Comparison of ENCODE assay signal across 11 cellular contexts in genomic region chrX:357693-358471, GRCh38. TPM values are rescaled to one million over a fixed set of nuclear protein-coding genes. Genes with fewer than 3 reads are reported as not detected.
DNase-seq lines count a peak whose midpoint lies in the region; ATAC-seq and TF ChIP-seq lines count a peak whose summit lies in the region.
"Had no signal": no experiment of that assay in that cellular context is flagged by ENCODE, and none has a peak within 500 bp of the region (broad histone marks: within the 10 kb centered on the region; RNA-seq: fewer than 3 reads in every experiment).

No MANE protein-coding gene starts in this region.

- DNase-seq in Jurkat, Clone E6-1 (ENCODE audit: low read depth, low spot score): peak; percentile 83
- DNase-seq in activated CD4-positive, alpha-beta T cell treated with anti-CD3 and anti-CD28 coated beads for 36 hours: peak; percentile 67
- DNase-seq in endothelial cell (ENCODE audit: low spot score) (no peak), MG63 (no peak), NCI-H2107 (lab: John Stamatoyannopoulos, UW) (no peak)
- DNase-seq in stimulated activated CD8-positive, alpha-beta memory T cell treated with anti-CD3 and anti-CD28 coated beads, Interleukin-15, amount 100 ng/mL, for 4 hours (ENCODE audit: low read depth in 2 of 2): peak; percentile 13 to 34
- DNase-seq: MM.1S had no signal

- intact Hi-C loops in activated CD4-positive, alpha-beta T cell treated with anti-CD3 and anti-CD28 coated beads for 36 hours (cut with DNase I, micrococcal nuclease): loop anchor here in 1 of 2 experiments (1.0 kb wide), 1 partner anchor 28 kb away; the partner anchor contains the start of gene PPP2R3B

- H3K27me3 Mint-ChIP-seq in activated CD4-positive, alpha-beta T cell treated with anti-CD3 and anti-CD28 coated beads for 36 hours: no peaks in the 10 kb centered on the region
- H3K27me3 Mint-ChIP-seq in endothelial cell (ENCODE audit: unreplicated experiment): peaks cover 24% of the 10 kb centered on the region
- H3K27me3 Mint-ChIP-seq: memory B cell had no signal

- H3K27me3 ChIP-seq in MG63: no peaks in the 10 kb centered on the region
- H3K27me3 ChIP-seq: tibial artery had no signal

- CTCF ChIA-PET in activated CD4-positive, alpha-beta T cell treated with anti-CD3 and anti-CD28 coated beads for 36 hours (lab: Charles Lee): no interaction called here

- no peak for TF ChIP-seq CTCF in endothelial cell (IDR thresholded peaks at IDR 0.05; ENCODE audit: unreplicated experiment)

- peak overlapping the region; percentile 15 for H3K4me3 Mint-ChIP-seq in activated CD4-positive, alpha-beta T cell treated with anti-CD3 and anti-CD28 coated beads for 36 hours
- H3K4me3 Mint-ChIP-seq in endothelial cell (ENCODE audit: unreplicated experiment): peak overlapping the region; percentile 81
- H3K4me3 Mint-ChIP-seq: memory B cell had no signal

- peaks cover 26% of the 10 kb centered on the region for H3K9me3 Mint-ChIP-seq in activated CD4-positive, alpha-beta T cell treated with anti-CD3 and anti-CD28 coated beads for 36 hours (ENCODE audit: low read depth)
- H3K9me3 Mint-ChIP-seq in endothelial cell (ENCODE audit: unreplicated experiment): peaks cover under 1% of the 10 kb centered on the region

- H3K4me1 Mint-ChIP-seq in activated CD4-positive, alpha-beta T cell treated with anti-CD3 and anti-CD28 coated beads for 36 hours: peaks cover 17% of the 10 kb centered on the region
- peaks cover 13% of the 10 kb centered on the region for H3K4me1 Mint-ChIP-seq in endothelial cell (ENCODE audit: unreplicated experiment)
- H3K4me1 Mint-ChIP-seq: memory B cell had no signal

- peak; percentile 99 for ATAC-seq in activated CD4-positive, alpha-beta T cell treated with anti-CD3 and anti-CD28 coated beads for 36 hours
- ATAC-seq in GM18517 (IDR thresholded peaks at IDR 0.05; ENCODE audit: unreplicated experiment): no peak
- no peak for ATAC-seq in GM21529 (IDR thresholded peaks at IDR 0.05; ENCODE audit: unreplicated experiment)

- H3K36me3 ChIP-seq in MG63: peaks cover 15% of the 10 kb centered on the region

- POLR2A ChIA-PET in activated CD4-positive, alpha-beta T cell treated with anti-CD3 and anti-CD28 coated beads for 36 hours (lab: Charles Lee): no interaction called here

- H3K9me3 ChIP-seq in MG63: peaks cover 9% of the 10 kb centered on the region

- H3K4me3 ChIP-seq in Jurkat, Clone E6-1 (ENCODE audit: low read length): peak overlapping the region; percentile 15
- H3K4me3 ChIP-seq in MG63: no peak overlapping the region
- H3K4me3 ChIP-seq: tibial artery had no signal

- peak overlapping the region; percentile 94 for H3K27ac Mint-ChIP-seq in activated CD4-positive, alpha-beta T cell treated with anti-CD3 and anti-CD28 coated beads for 36 hours
- H3K27ac Mint-ChIP-seq in endothelial cell (ENCODE audit: unreplicated experiment): peak overlapping the region; percentile 87
- H3K27ac Mint-ChIP-seq: memory B cell had no signal

- H3K36me3 Mint-ChIP-seq in activated CD4-positive, alpha-beta T cell treated with anti-CD3 and anti-CD28 coated beads for 36 hours (ENCODE audit: low read depth): peaks cover 65% of the 10 kb centered on the region
- peaks cover 53% of the 10 kb centered on the region for H3K36me3 Mint-ChIP-seq in endothelial cell (ENCODE audit: low read depth, unreplicated experiment)

RNA-seq across cellular contexts. Expression of gene PPP2R3B, which starts 28.8 kb away (rescaled TPM):
- polyA plus RNA-seq in Jurkat, Clone E6-1 (2012; ENCODE audit: insufficient read depth, insufficient read length): 37.4 TPM
- total RNA-seq in activated CD4-positive, alpha-beta T cell treated with anti-CD3 and anti-CD28 coated beads for 36 hours: 10 to 100 TPM; 23.3 to 26.8 TPM
- 44.0 TPM for total RNA-seq in endothelial cell (ENCODE audit: unreplicated experiment)
- 21.5 and 31.7 TPM in 2 replicates for total RNA-seq in MG63 (2014; rRNA removed; shearing (Covaris generic); ENCODE audit: low replicate concordance)

RNA-seq across cellular contexts. Expression of gene GTPBP6, which starts 39.3 kb away (rescaled TPM):
- 38.8 TPM for polyA plus RNA-seq in Jurkat, Clone E6-1 (2012; ENCODE audit: insufficient read depth, insufficient read length)
- total RNA-seq in activated CD4-positive, alpha-beta T cell treated with anti-CD3 and anti-CD28 coated beads for 36 hours: 10 to 100 TPM; 54.5 to 60.2 TPM
- total RNA-seq in endothelial cell (ENCODE audit: unreplicated experiment): 47.2 TPM
- 64.5 and 79.5 TPM in 2 replicates for total RNA-seq in MG63 (2014; rRNA removed; shearing (Covaris generic); ENCODE audit: low replicate concordance)

Comparison
In these comparisons a context has a peak if more than half of its experiments do, and no peak if none do; other contexts are left out.
1. DNase-seq: peak in Jurkat, Clone E6-1 (single experiment), activated CD4-positive, alpha-beta T cell treated with anti-CD3 and anti-CD28 coated beads for 36 hours (single experiment) and stimulated activated CD8-positive, alpha-beta memory T cell treated with anti-CD3 and anti-CD28 coated beads, Interleukin-15, amount 100 ng/mL, for 4 hours (2 of 2); none in endothelial cell (single experiment), MG63 (single experiment) and NCI-H2107 (single experiment).